In genomic region chr4:91330555-91331137, GRCh38 we compare ENCODE assay signal across 1 cellular context.
TF ChIP-seq lines count a peak whose summit lies in the region.

No MANE protein-coding gene starts in this region.

TF ChIP-seq in SK-N-SH treated with all-trans-retinoic acid at 6 μM for 48 hours, 23 proteins besides CTCF, POLR2A, EP300 and RAD21 (continued from another document):
- TF ChIP-seq, protein P1, sequence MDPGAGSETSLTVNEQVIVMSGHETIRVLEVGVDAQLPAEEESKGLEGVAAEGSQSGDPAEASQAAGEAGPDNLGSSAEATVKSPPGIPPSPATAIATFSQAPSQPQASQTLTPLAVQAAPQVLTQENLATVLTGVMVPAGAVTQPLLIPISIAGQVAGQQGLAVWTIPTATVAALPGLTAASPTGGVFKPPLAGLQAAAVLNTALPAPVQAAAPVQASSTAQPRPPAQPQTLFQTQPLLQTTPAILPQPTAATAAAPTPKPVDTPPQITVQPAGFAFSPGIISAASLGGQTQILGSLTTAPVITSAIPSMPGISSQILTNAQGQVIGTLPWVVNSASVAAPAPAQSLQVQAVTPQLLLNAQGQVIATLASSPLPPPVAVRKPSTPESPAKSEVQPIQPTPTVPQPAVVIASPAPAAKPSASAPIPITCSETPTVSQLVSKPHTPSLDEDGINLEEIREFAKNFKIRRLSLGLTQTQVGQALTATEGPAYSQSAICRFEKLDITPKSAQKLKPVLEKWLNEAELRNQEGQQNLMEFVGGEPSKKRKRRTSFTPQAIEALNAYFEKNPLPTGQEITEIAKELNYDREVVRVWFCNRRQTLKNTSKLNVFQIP (CRISPR knock-in tag; IDR thresholded peaks at IDR 0.05; ENCODE audit: borderline replicate concordance, low read depth), result no peak
- TF ChIP-seq BACH2 (CRISPR knock-in tag; IDR thresholded peaks at IDR 0.05; ENCODE audit: borderline replicate concordance) (no peak), OSR1 (CRISPR knock-in tag; IDR thresholded peaks at IDR 0.05) (no peak), ZFP30 (CRISPR knock-in tag; IDR thresholded peaks at IDR 0.05) (no peak), ZNF8 (CRISPR knock-in tag; IDR thresholded peaks at IDR 0.05) (no peak)
